ENCODE assay signal across 8 cellular contexts in the genomic region with DNA sequence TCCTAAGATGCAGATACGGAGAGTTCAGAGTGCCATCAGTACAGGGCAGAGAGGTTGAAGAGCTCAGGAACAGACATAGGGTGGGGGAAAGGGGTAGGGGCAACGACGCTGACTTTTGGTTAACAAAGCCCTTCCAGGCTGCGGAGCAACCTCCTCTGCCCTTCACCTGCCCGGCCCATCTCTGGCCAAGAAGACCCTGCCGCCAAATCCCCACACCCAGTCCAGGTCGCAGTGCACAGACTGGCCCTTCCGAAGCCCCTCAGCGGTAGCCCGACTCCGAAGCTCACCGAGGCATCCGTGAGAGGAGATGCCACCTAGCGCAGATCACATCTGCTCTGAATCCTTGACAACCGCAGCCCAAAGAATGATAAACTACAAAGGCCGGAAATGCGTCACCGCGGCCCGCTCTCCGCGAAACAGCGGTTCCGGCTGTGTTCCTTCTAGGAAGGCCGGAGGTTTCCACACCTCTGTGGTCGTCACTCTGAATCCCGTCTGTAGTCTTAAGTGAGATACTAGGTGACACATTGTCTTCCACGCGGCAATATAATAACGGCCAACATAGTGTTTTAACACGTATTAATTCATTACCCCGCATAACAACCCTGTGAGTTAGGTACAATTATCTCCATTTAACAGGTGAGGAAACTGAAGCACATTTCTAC.
DNase-seq lines count a peak whose midpoint lies in the region; FAIRE-seq and TF ChIP-seq lines count a peak whose summit lies in the region.

Gene ZSCAN23, minus strand, starts transcription at position 380 of the 662 bp plus-strand sequence. CDS start 7,225 bp downstream, outside the sequence.

- H3K4me1 ChIP-seq in ES-I3 (ENCODE audit: insufficient read depth, low read length) (no peaks in the 10 kb centered on the region; the same call in 1 of the 2 replicates), rectal smooth muscle tissue (ENCODE audit: control insufficient read depth, insufficient read depth, low read length) (no peaks in the 10 kb centered on the region)

- DNase-seq in HCEC 1CT, result peak; percentile 84
- DNase-seq in NCI-H1092 treated with DMSO at 0.1 percent for 48 hours (lab: John Stamatoyannopoulos, UW), result peak; percentile 81
- DNase-seq in T1000 (lab: John Stamatoyannopoulos, UW), result peak; percentile 73
- DNase-seq in astrocyte of the cerebellum (ENCODE audit: low read depth), result peak; percentile 69
- peak; percentile 30 to 64 for DNase-seq in hippocampal formation (lab: John Stamatoyannopoulos, UW)
- peak; percentile 91 for DNase-seq in urothelium cell line (ENCODE audit: low spot score)

- H3K4me3 ChIP-seq in astrocyte of the cerebellum (ENCODE audit: low read depth, low read length) (peak within 1 kb of the TSS; percentile 63), rectal smooth muscle tissue (ENCODE audit: low read length) (peak within 1 kb of the TSS; percentile 93)

- H3K27me3 ChIP-seq in rectal smooth muscle tissue (ENCODE audit: control insufficient read depth, insufficient read depth, low read length), result peaks cover 4% of the 10 kb centered on the region

- in situ Hi-C loops in astrocyte of the cerebellum (cut with HindIII; ENCODE audit: low sequenced_read_pairs), result no loop called here

- H3K9me3 ChIP-seq in ES-I3 (ENCODE audit: control insufficient read depth, insufficient read depth, low read length), result no peaks in the 10 kb centered on the region

- H3K27ac ChIP-seq in rectal smooth muscle tissue (ENCODE audit: low read depth, low read length), result peak within 1 kb of the TSS; percentile 64

- no peak for TF ChIP-seq CTCF in astrocyte of the cerebellum (IDR thresholded peaks at IDR 0.05; ENCODE audit: low read depth, low read length, missing control alignments)

- H3K36me3 ChIP-seq in ES-I3 (ENCODE audit: insufficient read depth, low read length), result peaks cover 2% of the 10 kb centered on the region; the same call in 1 of the 2 replicates
- H3K36me3 ChIP-seq in rectal smooth muscle tissue (ENCODE audit: control insufficient read depth, insufficient read depth, low read length), result peaks cover 3% of the 10 kb centered on the region

- peak within 1 kb of the TSS; percentile 79 for H3K9ac ChIP-seq in ES-I3 (ENCODE audit: low read depth, low read length)
- peak within 1 kb of the TSS; percentile 57 for H3K9ac ChIP-seq in rectal smooth muscle tissue (ENCODE audit: low read length)

- peak; percentile 56 for FAIRE-seq in urothelium cell line (lab: Jason Lieb, UNC)

Comparison
In these comparisons a context has a peak if more than half of its experiments do, and no peak if none do; other contexts are left out.
1. Peak in every context shown above with its lines: DNase-seq, H3K4me3 ChIP-seq and H3K27ac ChIP-seq.